Comparison of ENCODE assay signal across 21 cellular contexts in genomic region chr2:240503848-240504247, GRCh38.
"Had no signal": no experiment of that assay in that cellular context is flagged by ENCODE, and none has a peak within 500 bp of the region (broad histone marks: within the 10 kb centered on the region; RNA-seq: fewer than 3 reads in every experiment).

No MANE protein-coding gene starts in this region.

- H3K27me3 ChIP-seq: SJCRH30, upper lobe of left lung had no signal

- H3K27me3 Mint-ChIP-seq: activated CD4-positive, alpha-beta T cell treated with anti-CD3 and anti-CD28 coated beads, Interleukin-2, amount 10 ng/mL, durations not matched to agents 24 days and 14 days; activated naive CD8-positive, alpha-beta T cell; stimulated activated naive CD8-positive, alpha-beta T cell treated with anti-CD3 and anti-CD28 coated beads, Interleukin-15, Interleukin-2, amounts not matched to agents 100 ng/mL and 50 ng/mL, for 24 hours had no signal

- H3K4me3 Mint-ChIP-seq: activated CD4-positive, alpha-beta T cell treated with anti-CD3 and anti-CD28 coated beads, Interleukin-2, amount 10 ng/mL, durations not matched to agents 24 days and 14 days; activated naive CD8-positive, alpha-beta T cell; nephron; stimulated activated naive CD8-positive, alpha-beta T cell treated with anti-CD3 and anti-CD28 coated beads, Interleukin-15, Interleukin-2, amounts not matched to agents 100 ng/mL and 50 ng/mL, for 24 hours; T-helper 2 cell treated with Interferon-gamma antibody and Interleukin-4, amounts not matched to agents 5 μg/mL and 100 μg/mL, for 36 hours had no signal

- FAIRE-seq: endothelial cell of umbilical vein, frontal cortex, small intestine had no signal

- H3K4me1 ChIP-seq: prostate gland, upper lobe of left lung had no signal

- H3K4me1 Mint-ChIP-seq: activated CD4-positive, alpha-beta T cell treated with anti-CD3 and anti-CD28 coated beads, Interleukin-2, amount 10 ng/mL, durations not matched to agents 24 days and 14 days; nephron had no signal

- DNase-seq: activated CD4-positive, alpha-beta T cell treated with anti-CD3 and anti-CD28 coated beads, Interleukin-2, amount 10 ng/mL, durations not matched to agents 24 days and 14 days; activated CD4-positive, CD25-positive, alpha-beta regulatory T cell; activated effector memory CD4-positive, alpha-beta T cell treated with anti-CD3 and anti-CD28 coated beads, Interleukin-2, amount 50 U/mL, for 16 hours; amniotic stem cell; caudate nucleus; cortex of kidney; effector CD4-positive, alpha-beta T cell; left colon; nucleus accumbens; right cardiac atrium; SJCRH30; small intestine; SW 1271 had no signal

- ATAC-seq: left colon, right cardiac atrium had no signal

- H3K36me3 ChIP-seq: prostate gland, SJCRH30 had no signal

- H3K27ac ChIP-seq: prostate gland, SJCRH30, upper lobe of left lung had no signal

- H3K9me3 Mint-ChIP-seq: activated CD4-positive, alpha-beta T cell treated with anti-CD3 and anti-CD28 coated beads, Interleukin-2, amount 10 ng/mL, durations not matched to agents 24 days and 14 days; nephron; stimulated activated naive CD8-positive, alpha-beta T cell treated with anti-CD3 and anti-CD28 coated beads, Interleukin-15, Interleukin-2, amounts not matched to agents 100 ng/mL and 50 ng/mL, for 24 hours; T-helper 2 cell treated with Interferon-gamma antibody and Interleukin-4, amounts not matched to agents 5 μg/mL and 100 μg/mL, for 36 hours had no signal

- H3K27ac Mint-ChIP-seq: activated CD4-positive, alpha-beta T cell treated with anti-CD3 and anti-CD28 coated beads, Interleukin-2, amount 10 ng/mL, durations not matched to agents 24 days and 14 days; activated naive CD8-positive, alpha-beta T cell; nephron; stimulated activated naive CD8-positive, alpha-beta T cell treated with anti-CD3 and anti-CD28 coated beads, Interleukin-15, Interleukin-2, amounts not matched to agents 100 ng/mL and 50 ng/mL, for 24 hours; T-helper 2 cell treated with Interferon-gamma antibody and Interleukin-4, amounts not matched to agents 5 μg/mL and 100 μg/mL, for 36 hours had no signal

- H3K4me3 ChIP-seq: prostate gland, SJCRH30, upper lobe of left lung had no signal

- H3K9me3 ChIP-seq: prostate gland, SJCRH30, upper lobe of left lung had no signal
